Comparison of ENCODE assay signal across 11 cellular contexts in the genomic region with DNA sequence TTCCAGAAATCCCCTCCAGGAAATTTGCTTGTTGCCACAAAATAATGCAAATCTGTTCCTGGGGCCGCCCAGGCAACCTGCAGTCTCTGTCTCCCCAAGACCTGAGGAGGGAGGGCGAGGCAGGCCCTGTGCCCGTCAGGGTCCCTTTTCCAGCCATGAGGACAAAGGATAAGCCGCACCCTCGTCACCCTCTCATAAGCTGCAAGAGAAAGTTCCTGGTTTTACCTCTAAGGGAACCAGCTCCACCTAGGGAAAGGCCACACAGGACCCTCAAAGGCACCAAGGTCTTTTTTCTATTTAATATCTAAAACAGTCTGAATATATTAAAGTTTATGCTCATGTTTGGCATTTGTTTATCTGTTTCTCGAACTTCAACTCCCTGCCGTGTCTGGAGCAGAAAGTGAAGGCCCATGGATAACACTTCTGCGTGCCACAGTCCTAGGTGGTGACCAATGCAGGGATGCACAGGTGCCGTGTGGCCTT. TPM values are rescaled to one million over a fixed set of nuclear protein-coding genes. Genes with fewer than 3 reads are reported as not detected.
DNase-seq lines count a peak whose midpoint lies in the region; ATAC-seq and TF ChIP-seq lines count a peak whose summit lies in the region.
"Had no signal": no experiment of that assay in that cellular context is flagged by ENCODE, and none has a peak within 500 bp of the region (broad histone marks: within the 10 kb centered on the region; RNA-seq: fewer than 3 reads in every experiment).

No MANE protein-coding gene starts in this region.

- peak overlapping the region; percentile 75 for H2AFZ ChIP-seq in fibroblast of lung (ENCODE audit: low read length)

- H3K9me3 ChIP-seq in heart left ventricle, result no peaks in the 10 kb centered on the region
- no peaks in the 10 kb centered on the region for H3K9me3 ChIP-seq in fibroblast of lung (ENCODE audit: control insufficient read depth, insufficient read depth, low read depth, low read length)
- no peaks in the 10 kb centered on the region for H3K9me3 ChIP-seq in neutrophil

- intact Hi-C loops in heart left ventricle (cut with DNase I), result loop anchor here in 9 of 10 donors (2.0 to 5.0 kb wide), 7 partner anchors 35 to 70 kb away; a partner anchor contains a TSS
- intact Hi-C loops in Right ventricle myocardium superior (cut with DNase I), result loop anchor here (2.0 to 5.0 kb wide), 2 partner anchors 35 to 68 kb away; a partner anchor contains a TSS

- DNase-seq in heart left ventricle (no peak), Right ventricle myocardium superior (no peak), fibroblast of lung (ENCODE audit: low read depth in 2 of 2) (no peak), D341Med (ENCODE audit: low spot score) (no peak)
- DNase-seq: activated B cell treated with CpG ODN at 0.5 μM for 24 hours; activated naive CD4-positive, alpha-beta T cell treated with anti-CD3 and anti-CD28 coated beads, Interleukin-2, amount 50 U/mL, for 16 hours; MM.1S had no signal

- H3K27me3 ChIP-seq in heart left ventricle (no peaks in the 10 kb centered on the region), fibroblast of lung (ENCODE audit: control insufficient read depth, insufficient read depth, low read length) (no peaks in the 10 kb centered on the region), neutrophil (no peaks in the 10 kb centered on the region)

- H3K36me3 ChIP-seq in heart left ventricle (no peaks in the 10 kb centered on the region), fibroblast of lung (ENCODE audit: control insufficient read depth, insufficient read depth, low read length) (no peaks in the 10 kb centered on the region), neutrophil (no peaks in the 10 kb centered on the region), urinary bladder (ENCODE audit: insufficient read depth) (no peaks in the 10 kb centered on the region)

- H4K20me1 ChIP-seq in fibroblast of lung (ENCODE audit: control insufficient read depth, extremely low read depth, insufficient read depth, low read length), result no peaks in the 10 kb centered on the region

- H3K4me1 ChIP-seq in heart left ventricle, result peaks cover 21 to 91% (median 66%) of the 10 kb centered on the region in 12 donors
- peaks cover 28% of the 10 kb centered on the region for H3K4me1 ChIP-seq in fibroblast of lung (ENCODE audit: control insufficient read depth, extremely low read depth, insufficient read depth, low read length)
- H3K4me1 ChIP-seq in neutrophil (ENCODE audit: control insufficient read depth in 1 of 2, insufficient read depth in 1 of 2, low read depth in 1 of 2, low read length in 1 of 2), result peaks cover 86 to 91% of the 10 kb centered on the region in 2 experiments
- no peaks in the 10 kb centered on the region for H3K4me1 ChIP-seq in urinary bladder (ENCODE audit: insufficient read depth)

- TF ChIP-seq CTCF in heart left ventricle (IDR thresholded peaks at IDR 0.05), result peak in 2 of 12 donors; percentile 6 to 19
- TF ChIP-seq CTCF in fibroblast of lung (conservative IDR thresholded peaks at IDR 0.05 in 1 of 2, IDR thresholded peaks at IDR 0.05 in 1 of 2; ENCODE audit: low read depth in 1 of 2, low read length in 2 of 2), result no peak
- no peak for TF ChIP-seq CTCF in neutrophil (IDR thresholded peaks at IDR 0.05)

- H3K4me2 ChIP-seq in fibroblast of lung (ENCODE audit: extremely low read depth, insufficient read depth, low read length), result peak overlapping the region; percentile 87

- H3K79me2 ChIP-seq in fibroblast of lung (ENCODE audit: control insufficient read depth, insufficient read depth, low read length), result no peaks in the 10 kb centered on the region

- peak overlapping the region; percentile 72 to 97 (median 92) for H3K27ac ChIP-seq in heart left ventricle
- H3K27ac ChIP-seq in fibroblast of lung (ENCODE audit: insufficient read depth, low read length), result peak overlapping the region; percentile 86
- H3K27ac ChIP-seq in neutrophil, result peak overlapping the region; percentile 69
- peak overlapping the region; percentile 89 for H3K27ac ChIP-seq in urinary bladder (ENCODE audit: low read depth)

- ATAC-seq in heart left ventricle (peak in 1 of 4 donors; percentile 8), Right ventricle myocardium superior (ENCODE audit: poor library complexity) (no peak), GM21360 (IDR thresholded peaks at IDR 0.05; ENCODE audit: unreplicated experiment) (no peak), GM21737 (IDR thresholded peaks at IDR 0.05; ENCODE audit: unreplicated experiment) (no peak)

- no peak overlapping the region for H3K9ac ChIP-seq in fibroblast of lung (ENCODE audit: insufficient read depth, low read length)

- 47 to 70% (median 67%) methylated on average over 6 to 9 of the region's 9 CpGs for WGBS in heart left ventricle, 4 donors
- 45% methylated on average over 9 of the region's 9 CpGs for WGBS in urinary bladder

- H3K4me3 ChIP-seq in heart left ventricle (peak overlapping the region in 3 of 12 donors; percentile 3 to 15 (median 8)), fibroblast of lung (replicated peaks in 1 of 4; ENCODE audit: control extremely low read depth in 1 of 4, insufficient read depth in 1 of 4, low read depth in 3 of 4, low read length in 4 of 4) (no peak overlapping the region), neutrophil (ENCODE audit: low read depth in 1 of 2, low read length in 1 of 2) (peak overlapping the region in 1 of 2 experiments; percentile 35), urinary bladder (ENCODE audit: low read depth, low read length) (no peak overlapping the region)

- no peak for TF ChIP-seq POLR2A in heart left ventricle (IDR thresholded peaks at IDR 0.05)

RNA-seq across cellular contexts. Expression of a gene that starts 44.9 kb away (rescaled TPM):
- 100 to 1,000 TPM; 146 to 230 (median 176) TPM for total RNA-seq in heart left ventricle
- polyA plus RNA-seq in heart left ventricle, result 100 to 1,000 TPM; 123 to 293 TPM
- total RNA-seq in Right ventricle myocardium superior, result 178 TPM
- total RNA-seq in fibroblast of lung, result 190 and 254 TPM in 2 replicates
- 225 and 253 TPM in 2 replicates for polyA plus RNA-seq in fibroblast of lung
- polyA plus RNA-seq in fibroblast of lung (2012), result 191 and 218 TPM in 2 replicates
- 31.7 and 41.0 TPM in 2 replicates for polyA minus RNA-seq in fibroblast of lung (ENCODE audit: low replicate concordance)
- 124 TPM for total RNA-seq in urinary bladder
- polyA plus RNA-seq in urinary bladder, result 138 TPM
